ENCODE assay signal across 21 cellular contexts in genomic region chr22:30236875-30237274, GRCh38. TPM values are rescaled to one million over a fixed set of nuclear protein-coding genes. Genes with fewer than 3 reads are reported as not detected.
"Had no signal": no experiment of that assay in that cellular context is flagged by ENCODE, and none has a peak within 500 bp of the region (broad histone marks: within the 10 kb centered on the region; RNA-seq: fewer than 3 reads in every experiment).

No MANE protein-coding gene starts in this region.

- H3K36me3 Mint-ChIP-seq: natural killer cell treated with Interleukin-12 subunit alpha and Interleukin-12 subunit beta and Interleukin-15 and Interleukin-18, amount 100 ng/mL, for 72 hours had no signal

- H3K9me3 ChIP-seq: heart left ventricle, mucosa of descending colon, sigmoid colon, stomach, thoracic aorta had no signal

- H3K4me1 Mint-ChIP-seq: central memory CD8-positive, alpha-beta T cell had no signal

- H3K36me3 ChIP-seq: heart left ventricle, sigmoid colon, stomach, thoracic aorta had no signal

- H3K27ac ChIP-seq: heart left ventricle, sigmoid colon, stomach, thoracic aorta had no signal

- ATAC-seq: activated CD4-positive, CD25-positive, alpha-beta regulatory T cell treated with anti-CD3 and anti-CD28 coated beads, Interleukin-2, amount 50 U/mL, for 24 hours; heart left ventricle; mucosa of descending colon; natural killer cell treated with Interleukin-12 subunit alpha and Interleukin-12 subunit beta and Interleukin-15 and Interleukin-18, amount 100 ng/mL, for 72 hours had no signal

- H3K27ac Mint-ChIP-seq: activated T-helper 1 cell treated with anti-CD3 and anti-CD28 coated beads, Interleukin-12 subunit alpha, Interleukin-12 subunit beta, Interleukin-2, Interleukin-4 antibody, amounts not matched to agents 30 ng/mL and 10 ng/mL and 1 ng/mL, durations not matched to agents 14 hours and 24 hours and 36 hours; natural killer cell treated with Interleukin-12 subunit alpha and Interleukin-12 subunit beta and Interleukin-15 and Interleukin-18, amount 100 ng/mL, for 72 hours had no signal

- H3K9me3 Mint-ChIP-seq: activated T-helper 1 cell treated with anti-CD3 and anti-CD28 coated beads, Interleukin-12 subunit alpha, Interleukin-12 subunit beta, Interleukin-2, Interleukin-4 antibody, amounts not matched to agents 30 ng/mL and 10 ng/mL and 1 ng/mL, durations not matched to agents 14 hours and 24 hours and 36 hours; central memory CD8-positive, alpha-beta T cell; natural killer cell treated with Interleukin-12 subunit alpha and Interleukin-12 subunit beta and Interleukin-15 and Interleukin-18, amount 100 ng/mL, for 72 hours had no signal

- H3K4me3 Mint-ChIP-seq: activated T-helper 1 cell treated with anti-CD3 and anti-CD28 coated beads, Interleukin-12 subunit alpha, Interleukin-12 subunit beta, Interleukin-2, Interleukin-4 antibody, amounts not matched to agents 30 ng/mL and 10 ng/mL and 1 ng/mL, durations not matched to agents 14 hours and 24 hours and 36 hours; central memory CD8-positive, alpha-beta T cell; natural killer cell treated with Interleukin-12 subunit alpha and Interleukin-12 subunit beta and Interleukin-15 and Interleukin-18, amount 100 ng/mL, for 72 hours had no signal

- H3K27me3 ChIP-seq: sigmoid colon had no signal

- H3K27me3 Mint-ChIP-seq: central memory CD8-positive, alpha-beta T cell; natural killer cell treated with Interleukin-12 subunit alpha and Interleukin-12 subunit beta and Interleukin-15 and Interleukin-18, amount 100 ng/mL, for 72 hours had no signal

- FAIRE-seq: frontal cortex, islet of Langerhans had no signal

- DNase-seq: activated CD4-positive, alpha-beta T cell treated with anti-CD3 and anti-CD28 coated beads, Interleukin-2, amount 50 U/mL, for 48 hours; activated CD8-positive, alpha-beta memory T cell treated with anti-CD3 and anti-CD28 coated beads, Interleukin-2, amount 50 U/mL, for 4 hours; activated naive CD4-positive, alpha-beta T cell; effector memory CD4-positive, alpha-beta T cell; heart left ventricle; mucosa of descending colon; occipital lobe; sigmoid colon; stimulated activated CD4-positive, alpha-beta T cell treated with anti-CD3 and anti-CD28 coated beads, Interleukin-15, amount 100 ng/mL, for 24 hours; stimulated activated CD4-positive, alpha-beta T cell treated with anti-CD3 and anti-CD28 coated beads, Interleukin-4, amount 100 ng/mL, for 24 hours; stomach had no signal

- H3K4me3 ChIP-seq: heart left ventricle, mucosa of descending colon, sigmoid colon, stomach, thoracic aorta had no signal

RNA-seq across cellular contexts. Expression of gene LIF, which starts 9.7 kb away (rescaled TPM):
- total RNA-seq: frontal cortex, occipital lobe had no signal

RNA-seq across cellular contexts. Expression of gene OSM, which starts 29.8 kb away (rescaled TPM):
- total RNA-seq: fibroblast of lung, lung microvascular endothelial cell, pulmonary artery endothelial cell had no signal
- polyA plus RNA-seq: fibroblast of lung had no signal
